ENCODE assay signal across 18 cellular contexts in the genomic region with DNA sequence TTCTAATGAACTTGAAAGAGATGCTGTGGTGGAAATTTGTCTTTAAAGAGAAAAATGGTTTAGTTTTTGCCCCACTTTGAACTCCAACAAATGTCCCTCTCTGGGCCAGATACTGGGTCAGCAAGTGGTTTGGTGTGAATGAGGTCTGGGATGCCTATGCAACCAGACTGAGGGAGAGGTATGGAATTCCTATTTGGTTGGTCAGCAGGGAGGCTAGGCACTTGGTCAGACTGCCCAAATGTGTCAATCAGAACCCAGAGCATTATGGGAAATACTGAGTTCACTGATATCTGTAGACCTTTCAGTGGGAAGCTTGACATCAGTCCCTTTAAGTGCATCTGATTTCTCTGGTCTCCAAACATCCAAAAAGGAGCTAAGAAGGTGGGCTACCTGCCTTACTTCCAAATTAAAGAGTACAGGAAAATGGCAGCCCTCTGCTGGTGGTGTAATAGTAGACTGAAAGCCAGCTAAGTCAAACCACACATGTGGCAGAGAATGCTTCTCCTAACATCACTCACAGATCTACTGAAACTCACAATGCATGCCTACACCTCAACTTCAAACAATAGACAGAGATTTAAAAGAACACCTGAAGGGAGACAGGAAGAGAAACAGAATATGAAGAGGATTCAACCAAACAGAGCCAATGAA.
DNase-seq lines count a peak whose midpoint lies in the region; FAIRE-seq and TF ChIP-seq lines count a peak whose summit lies in the region.
"Had no signal": no experiment of that assay in that cellular context is flagged by ENCODE, and none has a peak within 500 bp of the region (broad histone marks: within the 10 kb centered on the region; RNA-seq: fewer than 3 reads in every experiment).

No MANE protein-coding gene starts in this region.

- H3K4ac ChIP-seq in mesendoderm (ENCODE audit: low read depth, low read length): peak overlapping the region; percentile 68

- DNase-seq in GM12865 (ENCODE audit: low read depth) (peak; percentile 7), astrocyte (ENCODE audit: low read depth) (no peak), mesendoderm (peak; percentile 71), dorsolateral prefrontal cortex (no peak), HAP-1 (ENCODE audit: low spot score in 2 of 2) (no peak), Calu3 (no peak)
- DNase-seq: CD4-positive, CD25-positive, alpha-beta regulatory T cell; GM23248; Kasumi-1; NCI-H1105; NCI-H1694; NCI-H2107; NCI-H526 treated with DMSO at 0.1 percent for 48 hours; NK-92 treated with Interleukin-12 subunit alpha and Interleukin-12 subunit beta, amount 100 ng/mL, for 24 hours; SIG-M5 had no signal

- H3K36me3 ChIP-seq in KMS-11 (ENCODE audit: insufficient read depth) (no peaks in the 10 kb centered on the region), astrocyte (ENCODE audit: insufficient read depth, low read length) (no peaks in the 10 kb centered on the region), mesendoderm (ENCODE audit: control insufficient read depth, insufficient read depth, low read length) (no peaks in the 10 kb centered on the region), HAP-1 (replicated peaks) (no peaks in the 10 kb centered on the region)

- no peaks in the 10 kb centered on the region for H3K27me3 ChIP-seq in KMS-11 (ENCODE audit: insufficient read depth, low read depth)
- H3K27me3 ChIP-seq in astrocyte (ENCODE audit: insufficient read depth, low read length): no peaks in the 10 kb centered on the region
- no peaks in the 10 kb centered on the region for H3K27me3 ChIP-seq in mesendoderm (ENCODE audit: insufficient read depth, low read length, poor library complexity)
- H3K27me3 ChIP-seq in dorsolateral prefrontal cortex: no peaks in the 10 kb centered on the region
- no peaks in the 10 kb centered on the region for H3K27me3 ChIP-seq in HAP-1 (ENCODE audit: low read depth)

- H4K20me1 ChIP-seq in KMS-11 (ENCODE audit: insufficient read depth): no peaks in the 10 kb centered on the region
- H4K20me1 ChIP-seq in astrocyte (ENCODE audit: insufficient read depth, low read length): no peaks in the 10 kb centered on the region

- H3K9me3 ChIP-seq in astrocyte (ENCODE audit: insufficient read depth, low read depth, low read length) (no peaks in the 10 kb centered on the region), HAP-1 (no peaks in the 10 kb centered on the region)

- no peak overlapping the region for H4K8ac ChIP-seq in mesendoderm (ENCODE audit: low read depth, low read length)

- no peak for TF ChIP-seq CTCF in GM12865 (IDR thresholded peaks at IDR 0.05; ENCODE audit: insufficient read depth, low read depth, low read length, missing control alignments)
- peak; percentile 21; the same call in 1 of the 2 replicates for TF ChIP-seq CTCF in KMS-11 (conservative IDR thresholded peaks at IDR 0.05; ENCODE audit: low read depth, low read length)
- no peak for TF ChIP-seq CTCF in astrocyte (IDR thresholded peaks at IDR 0.05; ENCODE audit: insufficient read depth, low read depth, low read length)
- no peak for TF ChIP-seq CTCF in dorsolateral prefrontal cortex (IDR thresholded peaks at IDR 0.05 in 54 of 56, conservative IDR thresholded peaks at IDR 0.05 in 2 of 56; ENCODE audit: low read depth in 1 of 56, partially characterized antibody in 56 of 56)
- no peak for TF ChIP-seq CTCF in Calu3 (IDR thresholded peaks at IDR 0.05; ENCODE audit: unreplicated experiment)

- peak overlapping the region; percentile 4; the same call in 1 of the 2 replicates for H3K4me2 ChIP-seq in KMS-11
- H3K4me2 ChIP-seq in astrocyte (ENCODE audit: low read length): no peak overlapping the region
- no peak overlapping the region for H3K4me2 ChIP-seq in mesendoderm (ENCODE audit: low read length)

- H3K4me3 Mint-ChIP-seq in astrocyte (ENCODE audit: unreplicated experiment) (no peak overlapping the region), Calu3 (ENCODE audit: low read depth, unreplicated experiment) (no peak overlapping the region)
- H3K4me3 Mint-ChIP-seq: CD4-positive, CD25-positive, alpha-beta regulatory T cell had no signal

- H3K79me2 ChIP-seq in KMS-11 (ENCODE audit: insufficient read depth, low read depth) (no peaks in the 10 kb centered on the region), astrocyte (ENCODE audit: insufficient read depth, low read length) (no peaks in the 10 kb centered on the region), mesendoderm (ENCODE audit: control insufficient read depth, insufficient read depth, low read length) (no peaks in the 10 kb centered on the region)

- no peak overlapping the region for H2BK15ac ChIP-seq in mesendoderm (replicated peaks; ENCODE audit: low read depth)

- in situ Hi-C loops in HAP-1 (cut with MboI; ENCODE audit: low sequenced_read_pairs): no loop called here

- H4K5ac ChIP-seq in mesendoderm (ENCODE audit: low read length): no peak overlapping the region

- FAIRE-seq in astrocyte (lab: Jason Lieb, UNC): no peak
- FAIRE-seq: GM12891, GM18507 had no signal

- H2BK5ac ChIP-seq in mesendoderm (ENCODE audit: low read length): no peak overlapping the region

- no peak overlapping the region for H3K4me3 ChIP-seq in GM12865 (ENCODE audit: low read depth, low read length)
- no peak overlapping the region for H3K4me3 ChIP-seq in KMS-11 (IDR thresholded peaks at IDR 0.05; ENCODE audit: insufficient read depth, low read depth, low read length)
- H3K4me3 ChIP-seq in astrocyte (ENCODE audit: insufficient read depth, low read depth, low read length): no peak overlapping the region
- no peak overlapping the region for H3K4me3 ChIP-seq in mesendoderm (ENCODE audit: low read length)
- no peak overlapping the region for H3K4me3 ChIP-seq in dorsolateral prefrontal cortex
- no peak overlapping the region for H3K4me3 ChIP-seq in HAP-1
- H3K4me3 ChIP-seq: GM23248 had no signal

- no peak overlapping the region for H3K23ac ChIP-seq in mesendoderm (ENCODE audit: low read length)

- intact Hi-C loops in dorsolateral prefrontal cortex (cut with DNase I) (no loop called here), Calu3 (cut with micrococcal nuclease; ENCODE audit: unreplicated experiment) (no loop called here)

- no peak overlapping the region for H3K27ac ChIP-seq in KMS-11
- H3K27ac ChIP-seq in astrocyte (ENCODE audit: low read depth, low read length): no peak overlapping the region
- H3K27ac ChIP-seq in mesendoderm (ENCODE audit: low read depth, low read length): no peak overlapping the region
- no peak overlapping the region for H3K27ac ChIP-seq in dorsolateral prefrontal cortex
- H3K27ac ChIP-seq: GM23248 had no signal

- peak overlapping the region; percentile 49 for H3K27ac Mint-ChIP-seq in astrocyte (ENCODE audit: unreplicated experiment)
- no peak overlapping the region for H3K27ac Mint-ChIP-seq in Calu3 (ENCODE audit: unreplicated experiment)
- H3K27ac Mint-ChIP-seq: CD4-positive, CD25-positive, alpha-beta regulatory T cell had no signal

- no peaks in the 10 kb centered on the region for H3K79me1 ChIP-seq in mesendoderm (ENCODE audit: low read length)

- BruUV-seq in Calu3 (replicated peaks; lab: Mats Ljungman, UMichigan): no TSS peak

- no peak overlapping the region for H2AFZ ChIP-seq in KMS-11 (ENCODE audit: low read depth)
- H2AFZ ChIP-seq in astrocyte (ENCODE audit: low read depth, low read length): no peak overlapping the region
- H2AFZ ChIP-seq: GM23248 had no signal

- CTCF ChIA-PET in Calu3 (lab: Charles Lee): no interaction called here

- H3K4me1 ChIP-seq in KMS-11 (ENCODE audit: low read depth, poor library complexity, severe bottlenecking): peaks cover 22% of the 10 kb centered on the region
- H3K4me1 ChIP-seq in astrocyte (ENCODE audit: insufficient read depth, low read length): no peaks in the 10 kb centered on the region
- H3K4me1 ChIP-seq in mesendoderm (ENCODE audit: control insufficient read depth, low read depth, low read length): no peaks in the 10 kb centered on the region
- H3K4me1 ChIP-seq in HAP-1: no peaks in the 10 kb centered on the region

- H3K9me3 Mint-ChIP-seq in astrocyte (ENCODE audit: unreplicated experiment) (no peaks in the 10 kb centered on the region), Calu3 (ENCODE audit: low read depth, unreplicated experiment) (peaks cover 2% of the 10 kb centered on the region)

- peaks cover 10% of the 10 kb centered on the region for H3K4me1 Mint-ChIP-seq in astrocyte (ENCODE audit: low read depth, unreplicated experiment)
- H3K4me1 Mint-ChIP-seq in Calu3 (ENCODE audit: low read depth, unreplicated experiment): no peaks in the 10 kb centered on the region
- H3K4me1 Mint-ChIP-seq: CD4-positive, CD25-positive, alpha-beta regulatory T cell had no signal

- H3K18ac ChIP-seq in mesendoderm (ENCODE audit: low read length): no peak overlapping the region

- no peak overlapping the region for H2AK5ac ChIP-seq in mesendoderm (ENCODE audit: low read length)

- no peak overlapping the region for H2BK120ac ChIP-seq in mesendoderm (ENCODE audit: low read depth, low read length)

- no peaks in the 10 kb centered on the region for H3K27me3 Mint-ChIP-seq in astrocyte (ENCODE audit: low read depth, unreplicated experiment)
- H3K27me3 Mint-ChIP-seq in Calu3 (ENCODE audit: unreplicated experiment): no peaks in the 10 kb centered on the region
- H3K27me3 Mint-ChIP-seq: CD4-positive, CD25-positive, alpha-beta regulatory T cell had no signal

- H3K56ac ChIP-seq in mesendoderm (ENCODE audit: low read length): no peak overlapping the region

- H3K9ac ChIP-seq in KMS-11: no peak overlapping the region
- H3K9ac ChIP-seq in astrocyte (ENCODE audit: low read length): no peak overlapping the region
- H3K9ac ChIP-seq in mesendoderm (ENCODE audit: low read length): no peak overlapping the region
- H3K9ac ChIP-seq: GM23248 had no signal

- H3K36me3 Mint-ChIP-seq in astrocyte (ENCODE audit: low read depth, unreplicated experiment) (no peaks in the 10 kb centered on the region), Calu3 (ENCODE audit: insufficient read depth, unreplicated experiment) (no peaks in the 10 kb centered on the region)
- H3K36me3 Mint-ChIP-seq: CD4-positive, CD25-positive, alpha-beta regulatory T cell had no signal

Comparison
In these comparisons a context has a peak if more than half of its experiments do, and no peak if none do; other contexts are left out.
1. DNase-seq: peak in GM12865 (single experiment) and mesendoderm (single experiment); none in astrocyte (single experiment), dorsolateral prefrontal cortex (0 of 10), HAP-1 (0 of 2) and Calu3 (single experiment).